Comparison of ENCODE assay signal across 14 cellular contexts in genomic region chr3:108062051-108062450, GRCh38. TPM values are rescaled to one million over a fixed set of nuclear protein-coding genes. Genes with fewer than 3 reads are reported as not detected.
DNase-seq lines count a peak whose midpoint lies in the region; ATAC-seq and TF ChIP-seq lines count a peak whose summit lies in the region.
"Had no signal": no experiment of that assay in that cellular context is flagged by ENCODE, and none has a peak within 500 bp of the region (broad histone marks: within the 10 kb centered on the region; RNA-seq: fewer than 3 reads in every experiment).

No MANE protein-coding gene starts in this region.

- DNase-seq in GM12865 (ENCODE audit: low read depth) (peak; percentile 15), GM20000 (ENCODE audit: low spot score) (peak; percentile 18), KBM-7 (peak; percentile 78), globus pallidus (ENCODE audit: low spot score) (peak; percentile 28), NCI-H146 (lab: John Stamatoyannopoulos, UW) (no peak), stomach (no peak), mesenchymal stem cell (no peak)
- DNase-seq: activated naive CD8-positive, alpha-beta T cell treated with anti-CD3 and anti-CD28 coated beads, Interleukin-2, amount 10 ng/mL, durations not matched to agents 7 days and 5 days; effector memory CD4-positive, alpha-beta T cell; stimulated activated CD4-positive, alpha-beta T cell treated with anti-CD3 and anti-CD28 coated beads, Interleukin-12 subunit alpha, Interleukin-12 subunit beta, amount 100 ng/mL, for 4 hours; stimulated activated naive CD4-positive, alpha-beta T cell had no signal

- H3K4me3 ChIP-seq in GM12865 (ENCODE audit: low read depth, low read length): no peak overlapping the region
- H3K4me3 ChIP-seq in stomach: no peak overlapping the region
- no peak overlapping the region for H3K4me3 ChIP-seq in mesenchymal stem cell (ENCODE audit: insufficient read depth in 1 of 2, low read depth in 1 of 2, low read length in 2 of 2)

- no peak overlapping the region for H3K14ac ChIP-seq in mesenchymal stem cell (ENCODE audit: low read length in 2 of 2)

- no peak overlapping the region for H3K4ac ChIP-seq in mesenchymal stem cell (ENCODE audit: low read depth in 1 of 2, low read length in 2 of 2)

- no peaks in the 10 kb centered on the region for H3K27me3 ChIP-seq in stomach
- no peaks in the 10 kb centered on the region for H3K27me3 ChIP-seq in mesenchymal stem cell (ENCODE audit: control insufficient read depth in 1 of 2, insufficient read depth in 1 of 2, low read length in 2 of 2)

- no peak overlapping the region for H3K9ac ChIP-seq in mesenchymal stem cell (ENCODE audit: low read length)

- H2BK120ac ChIP-seq in mesenchymal stem cell (ENCODE audit: low read depth, low read length): no peak overlapping the region

- no peak overlapping the region for H3K18ac ChIP-seq in mesenchymal stem cell (ENCODE audit: low read depth in 1 of 2, low read length in 2 of 2)

- in situ Hi-C loops in KBM-7 (cut with MboI; ENCODE audit: low pct_unique_long_range_greater_than_20kb, low sequenced_read_pairs): no loop called here

- no peak overlapping the region for H2BK15ac ChIP-seq in mesenchymal stem cell (ENCODE audit: low read depth, poor library complexity, severe bottlenecking)

- TF ChIP-seq POLR2A in stomach (IDR thresholded peaks at IDR 0.05): no peak

- H2AK5ac ChIP-seq in mesenchymal stem cell (ENCODE audit: low read length, severe bottlenecking): no peak overlapping the region

- intact Hi-C loops in stomach (cut with DNase I; ENCODE audit: low total_unique reads): no loop called here

- H3K4me2 ChIP-seq in mesenchymal stem cell (ENCODE audit: low read length, poor library complexity, severe bottlenecking): no peak overlapping the region

- H2AFZ ChIP-seq in mesenchymal stem cell (ENCODE audit: low read depth, low read length): no peak overlapping the region

- H2BK5ac ChIP-seq in mesenchymal stem cell (ENCODE audit: low read depth, low read length, poor library complexity, severe bottlenecking): no peak overlapping the region

- peaks cover 2% of the 10 kb centered on the region for H3K79me1 ChIP-seq in mesenchymal stem cell (replicated peaks; ENCODE audit: low read length, poor library complexity, severe bottlenecking)

- TF ChIP-seq EP300 in stomach (IDR thresholded peaks at IDR 0.05): no peak

- peaks cover 0 to 47% (median 35%) of the 10 kb centered on the region in 4 donors for H3K36me3 ChIP-seq in stomach
- H3K36me3 ChIP-seq in mesenchymal stem cell (ENCODE audit: control insufficient read depth in 1 of 2, insufficient read depth in 2 of 2, low read depth in 1 of 2, low read length in 2 of 2): peaks cover 0 to 75% of the 10 kb centered on the region in 2 experiments

- ATAC-seq in GM19467 (IDR thresholded peaks at IDR 0.05; ENCODE audit: unreplicated experiment): no peak
- ATAC-seq: Panc1, WTC11 had no signal

- WGBS in stomach, 5 donors: 79 to 92% (median 80%) methylated on average over 1 of the region's 1 CpG
- WGBS in mesenchymal stem cell: 90% methylated on average over 1 of the region's 1 CpG

- H4K8ac ChIP-seq in mesenchymal stem cell (ENCODE audit: low read length): no peak overlapping the region

- H3K4me1 ChIP-seq in stomach: peaks cover 0 to 12% (median 2%) of the 10 kb centered on the region in 4 donors
- no peaks in the 10 kb centered on the region for H3K4me1 ChIP-seq in mesenchymal stem cell (ENCODE audit: control insufficient read depth, insufficient read depth, low read depth, low read length)

- H3K27ac ChIP-seq in stomach (no peak overlapping the region), mesenchymal stem cell (ENCODE audit: low read length, poor library complexity, severe bottlenecking) (no peak overlapping the region)

- no peak overlapping the region for H2BK12ac ChIP-seq in mesenchymal stem cell (ENCODE audit: low read length in 2 of 2)

- H3K9me3 ChIP-seq in stomach (no peaks in the 10 kb centered on the region), mesenchymal stem cell (ENCODE audit: control insufficient read depth, low read length) (no peaks in the 10 kb centered on the region)

- TF ChIP-seq CTCF in GM12865 (IDR thresholded peaks at IDR 0.05; ENCODE audit: insufficient read depth, low read depth, low read length, missing control alignments): no peak
- no peak for TF ChIP-seq CTCF in GM20000 (IDR thresholded peaks at IDR 0.05; ENCODE audit: extremely low read depth, missing control alignments)
- TF ChIP-seq CTCF in stomach (IDR thresholded peaks at IDR 0.05): no peak

- H3K23ac ChIP-seq in mesenchymal stem cell (ENCODE audit: low read length in 2 of 2): no peak overlapping the region

- no peak overlapping the region for H4K91ac ChIP-seq in mesenchymal stem cell (ENCODE audit: low read length)

RNA-seq across cellular contexts. Expression of gene CD47, which starts 28.8 kb away (rescaled TPM):
- total RNA-seq in stomach: 100 to 1,000 TPM in 3 of 5 donors, 10 to 100 TPM in 2; 15.9 to 154 (median 101) TPM
- polyA plus RNA-seq in stomach: 10 to 100 TPM; 35.9 to 92.6 (median 67.2) TPM
- polyA plus RNA-seq in mesenchymal stem cell (2013, experiment 1 of 2): 52.7 TPM
- 59.2 TPM for polyA plus RNA-seq in mesenchymal stem cell (2013, experiment 2 of 2)

Comparison
In these comparisons a context has a peak if more than half of its experiments do, and no peak if none do; other contexts are left out.
1. DNase-seq: peak in GM12865 (single experiment), GM20000 (single experiment), KBM-7 (single experiment) and globus pallidus (single experiment); none in NCI-H146 (single experiment), stomach (single experiment) and mesenchymal stem cell (single experiment).